ENCODE assay signal across 8 cellular contexts in the genomic region with DNA sequence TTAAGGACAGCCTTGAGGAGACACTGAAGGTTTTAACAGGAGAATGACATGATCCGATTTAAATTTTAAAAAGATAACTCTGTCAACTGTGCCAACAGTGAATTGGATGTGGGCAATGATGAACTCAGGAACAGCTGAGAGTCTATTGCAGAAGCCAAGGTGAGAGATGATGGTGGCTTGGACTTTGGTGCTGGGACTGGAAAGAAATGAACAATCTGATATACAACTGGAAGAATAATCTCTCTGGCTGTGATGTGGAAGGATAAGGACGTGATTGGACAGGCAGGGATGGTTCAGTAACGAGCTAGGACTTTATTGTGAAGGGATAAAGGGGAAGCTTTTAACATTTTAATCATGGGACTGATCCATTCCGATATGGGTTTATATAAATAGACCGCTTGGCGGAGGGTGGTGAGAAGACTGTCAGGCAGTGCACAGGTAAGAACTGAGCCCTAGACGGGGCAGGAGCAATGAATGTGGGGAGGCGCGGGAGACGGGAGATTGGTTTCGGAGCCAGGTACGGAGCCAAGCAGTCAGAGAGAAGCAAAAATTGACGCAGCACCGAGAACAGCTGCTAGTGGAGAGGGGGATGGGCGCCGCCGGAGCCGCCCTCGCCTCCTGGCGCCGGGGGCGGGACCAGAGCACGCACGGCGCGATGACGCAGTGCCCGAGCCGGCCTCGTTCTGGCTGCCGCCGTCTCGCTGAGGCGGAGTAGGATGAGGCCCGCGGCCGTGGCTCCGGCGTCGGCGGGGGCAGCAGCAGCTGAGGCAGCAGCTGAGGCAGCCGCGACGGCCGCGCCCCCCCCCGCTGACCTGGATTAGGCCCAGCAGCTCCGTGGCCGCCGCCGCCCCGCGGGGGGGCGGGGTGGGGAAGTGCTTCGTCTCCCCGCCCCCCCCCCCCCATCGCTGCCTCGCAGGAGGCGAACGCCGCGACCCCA. TPM values are rescaled to one million over a fixed set of nuclear protein-coding genes. Genes with fewer than 3 reads are reported as not detected.
DNase-seq lines count a peak whose midpoint lies in the region; ATAC-seq lines count a peak whose summit lies in the region.

A gene with protein sequence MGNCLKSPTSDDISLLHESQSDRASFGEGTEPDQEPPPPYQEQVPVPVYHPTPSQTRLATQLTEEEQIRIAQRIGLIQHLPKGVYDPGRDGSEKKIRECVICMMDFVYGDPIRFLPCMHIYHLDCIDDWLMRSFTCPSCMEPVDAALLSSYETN (plus strand): TSS at position 663 of the 937 bp plus-strand sequence. CDS start 484 bp downstream, outside the sequence.

- peak; percentile 80 for ATAC-seq in GM21825 (IDR thresholded peaks at IDR 0.05; ENCODE audit: unreplicated experiment)
- peak; percentile 98 for ATAC-seq in naive thymus-derived CD4-positive, alpha-beta T cell
- ATAC-seq in stimulated activated memory B cell treated with anti-CD40 and anti-IgM and Interleukin-4, amounts not matched to agents 10 μg/mL and 1 μg/mL and 100 μg/mL, for 72 hours: peak; percentile 92

- peaks cover 15 to 36% (median 30%) of the 10 kb centered on the region in 7 donors for H3K4me1 Mint-ChIP-seq in naive thymus-derived CD4-positive, alpha-beta T cell
- H3K4me1 Mint-ChIP-seq in stimulated activated memory B cell treated with anti-CD40 and anti-IgM and Interleukin-4, amounts not matched to agents 10 μg/mL and 1 μg/mL and 100 μg/mL, for 72 hours: peaks cover 34% of the 10 kb centered on the region

- intact Hi-C loops in naive thymus-derived CD4-positive, alpha-beta T cell (cut with micrococcal nuclease): loop anchor here (1.0 to 5.0 kb wide), 18 partner anchors 36 to 1317 kb away; a partner anchor contains a TSS

- peak within 1 kb of the TSS; percentile 95 for H2AFZ ChIP-seq in Karpas-422 (ENCODE audit: low read length)

- CTCF ChIA-PET in naive thymus-derived CD4-positive, alpha-beta T cell (lab: Charles Lee): interaction anchor here (0.8 to 2.4 kb wide), 4 partner anchors 10 to 47 kb away, joined by 3 to 11 read pairs (median 3); no protein-coding TSS in a partner anchor

- no peak within 1 kb of the TSS for H3K27ac ChIP-seq in Karpas-422 (ENCODE audit: low read length)
- peak within 1 kb of the TSS; percentile 90 for H3K27ac ChIP-seq in naive thymus-derived CD4-positive, alpha-beta T cell (ENCODE audit: low read depth, low read length)

- H4K20me1 ChIP-seq in Karpas-422 (ENCODE audit: insufficient read depth, low read depth, low read length): peaks cover 29% of the 10 kb centered on the region

- H3K79me2 ChIP-seq in Karpas-422 (ENCODE audit: low read length): peaks cover 15% of the 10 kb centered on the region; the same call in 1 of the 2 replicates

- H3K4me2 ChIP-seq in Karpas-422 (ENCODE audit: low read depth, low read length, poor library complexity, severe bottlenecking): peak within 1 kb of the TSS; percentile 83

- peaks cover 30% of the 10 kb centered on the region for H3K4me1 ChIP-seq in Karpas-422 (ENCODE audit: low read length)
- H3K4me1 ChIP-seq in naive thymus-derived CD4-positive, alpha-beta T cell (ENCODE audit: control insufficient read depth in 2 of 2, insufficient read depth in 2 of 2, low read length in 2 of 2): peaks cover 18 to 34% of the 10 kb centered on the region in 2 donors

- DNase-seq in DMS79 treated with DMSO at 0.1 percent for 48 hours (lab: John Stamatoyannopoulos, UW): peak; percentile 91
- DNase-seq in Karpas-422: peak; percentile 96
- peak; percentile 92 for DNase-seq in RKO (ENCODE audit: low spot score)
- DNase-seq in activated T-helper 1 cell treated with anti-CD3 and anti-CD28 coated beads, Interleukin-2, amount 50 U/mL, for 16 hours (ENCODE audit: low read depth in 1 of 2, low spot score in 1 of 2): peak; percentile 84 to 86
- DNase-seq in fibroblast of gingiva (ENCODE audit: low read depth): peak; percentile 86
- DNase-seq in naive thymus-derived CD4-positive, alpha-beta T cell: peak; percentile 89 to 97 (median 93)

- peak within 1 kb of the TSS in 9 of 10 donors; percentile 90 to 99 (median 94) for H3K4me3 Mint-ChIP-seq in naive thymus-derived CD4-positive, alpha-beta T cell
- H3K4me3 Mint-ChIP-seq in stimulated activated memory B cell treated with anti-CD40 and anti-IgM and Interleukin-4, amounts not matched to agents 10 μg/mL and 1 μg/mL and 100 μg/mL, for 72 hours: peak within 1 kb of the TSS; percentile 86

- H3K9me3 Mint-ChIP-seq in naive thymus-derived CD4-positive, alpha-beta T cell: peaks cover 0 to 3% (median 0%) of the 10 kb centered on the region in 11 donors
- no peaks in the 10 kb centered on the region for H3K9me3 Mint-ChIP-seq in stimulated activated memory B cell treated with anti-CD40 and anti-IgM and Interleukin-4, amounts not matched to agents 10 μg/mL and 1 μg/mL and 100 μg/mL, for 72 hours

- peak within 1 kb of the TSS; percentile 87 for H3K9ac ChIP-seq in Karpas-422 (ENCODE audit: low read length)

- H3K36me3 Mint-ChIP-seq in naive thymus-derived CD4-positive, alpha-beta T cell: peaks cover 0 to 4% (median 0%) of the 10 kb centered on the region in 5 donors
- peaks cover 10% of the 10 kb centered on the region for H3K36me3 Mint-ChIP-seq in stimulated activated memory B cell treated with anti-CD40 and anti-IgM and Interleukin-4, amounts not matched to agents 10 μg/mL and 1 μg/mL and 100 μg/mL, for 72 hours

- H3K36me3 ChIP-seq in Karpas-422 (ENCODE audit: insufficient read depth, low read length): no peaks in the 10 kb centered on the region
- H3K36me3 ChIP-seq in naive thymus-derived CD4-positive, alpha-beta T cell (ENCODE audit: control insufficient read depth in 2 of 3, insufficient read depth in 3 of 3, low read length in 3 of 3): peaks cover 0 to 6% (median 0%) of the 10 kb centered on the region in 3 experiments

- H3K4me3 ChIP-seq in Karpas-422 (ENCODE audit: low read length): peak within 1 kb of the TSS; percentile 95
- peak within 1 kb of the TSS; percentile 68 for H3K4me3 ChIP-seq in naive thymus-derived CD4-positive, alpha-beta T cell (ENCODE audit: low read length)

- no peaks in the 10 kb centered on the region for H3K9me3 ChIP-seq in Karpas-422 (ENCODE audit: low read length)
- no peaks in the 10 kb centered on the region for H3K9me3 ChIP-seq in naive thymus-derived CD4-positive, alpha-beta T cell (ENCODE audit: control insufficient read depth in 2 of 3, low read length in 3 of 3)

- H3K27me3 Mint-ChIP-seq in naive thymus-derived CD4-positive, alpha-beta T cell: peaks cover 0 to 4% (median 0%) of the 10 kb centered on the region in 5 donors
- no peaks in the 10 kb centered on the region for H3K27me3 Mint-ChIP-seq in stimulated activated memory B cell treated with anti-CD40 and anti-IgM and Interleukin-4, amounts not matched to agents 10 μg/mL and 1 μg/mL and 100 μg/mL, for 72 hours

- no peaks in the 10 kb centered on the region for H3K27me3 ChIP-seq in Karpas-422 (ENCODE audit: low read length)
- H3K27me3 ChIP-seq in naive thymus-derived CD4-positive, alpha-beta T cell (ENCODE audit: control insufficient read depth in 2 of 2, insufficient read depth in 2 of 2, low read length in 2 of 2): no peaks in the 10 kb centered on the region

- POLR2A ChIA-PET in naive thymus-derived CD4-positive, alpha-beta T cell (lab: Charles Lee): interaction anchor here (0.8 to 1.6 kb wide), 13 partner anchors 9 to 381 kb away, joined by 3 to 8 read pairs (median 4); a partner anchor contains a TSS

- no peaks in the 10 kb centered on the region for H3K9me2 ChIP-seq in Karpas-422 (replicated peaks; ENCODE audit: insufficient read depth, low read length)

- peak within 1 kb of the TSS; percentile 91 to 100 (median 96) for H3K27ac Mint-ChIP-seq in naive thymus-derived CD4-positive, alpha-beta T cell
- no peak within 1 kb of the TSS for H3K27ac Mint-ChIP-seq in stimulated activated memory B cell treated with anti-CD40 and anti-IgM and Interleukin-4, amounts not matched to agents 10 μg/mL and 1 μg/mL and 100 μg/mL, for 72 hours

RNA-seq across cellular contexts. Expression of the gene that starts here (rescaled TPM):
- 10.0 and 12.3 TPM in 2 replicates for total RNA-seq in Karpas-422 (2014; rRNA removed; shearing (Covaris generic); ENCODE audit: low replicate concordance)
- 10 to 100 TPM; 23.3 to 64.0 (median 42.9) TPM for total RNA-seq in naive thymus-derived CD4-positive, alpha-beta T cell
- polyA plus RNA-seq in naive thymus-derived CD4-positive, alpha-beta T cell: 10 to 100 TPM; 22.8 to 34.2 TPM
